ENCODE assay signal across 9 cellular contexts in genomic region chr12:116547955-116548471, GRCh38. TPM values are rescaled to one million over a fixed set of nuclear protein-coding genes. Genes with fewer than 3 reads are reported as not detected.
DNase-seq lines count a peak whose midpoint lies in the region; ATAC-seq and TF ChIP-seq lines count a peak whose summit lies in the region.
"Had no signal": no experiment of that assay in that cellular context is flagged by ENCODE, and none has a peak within 500 bp of the region (broad histone marks: within the 10 kb centered on the region; RNA-seq: fewer than 3 reads in every experiment).

No MANE protein-coding gene starts in this region.

- H3K9me3 Mint-ChIP-seq in mesothelial cell of epicardium, result no peaks in the 10 kb centered on the region

- no peaks in the 10 kb centered on the region for H3K27me3 Mint-ChIP-seq in mesothelial cell of epicardium (ENCODE audit: low read depth)

- no peaks in the 10 kb centered on the region for H3K79me2 ChIP-seq in OCI-LY3 (ENCODE audit: low read length)
- no peaks in the 10 kb centered on the region for H3K79me2 ChIP-seq in mesendoderm (ENCODE audit: control insufficient read depth, insufficient read depth, low read length)

- H3K27ac Mint-ChIP-seq in mesothelial cell of epicardium, result no peak overlapping the region

- H3K4me1 ChIP-seq in OCI-LY3 (ENCODE audit: low read length), result peaks cover 11% of the 10 kb centered on the region
- peaks cover 4% of the 10 kb centered on the region for H3K4me1 ChIP-seq in mesendoderm (ENCODE audit: control insufficient read depth, low read depth, low read length)

- no peaks in the 10 kb centered on the region for H3K36me3 Mint-ChIP-seq in mesothelial cell of epicardium

- H3K4ac ChIP-seq in mesendoderm (ENCODE audit: low read depth, low read length), result no peak overlapping the region

- H3K79me1 ChIP-seq in mesendoderm (ENCODE audit: low read length), result no peaks in the 10 kb centered on the region

- no peak overlapping the region for H4K8ac ChIP-seq in mesendoderm (ENCODE audit: low read depth, low read length)

- H2BK5ac ChIP-seq in mesendoderm (ENCODE audit: low read length), result no peak overlapping the region

- H4K20me1 ChIP-seq in OCI-LY3 (ENCODE audit: insufficient read depth, low read length), result no peaks in the 10 kb centered on the region

- H2AFZ ChIP-seq in OCI-LY3 (ENCODE audit: low read depth, low read length), result peak overlapping the region; percentile 16; the same call in 1 of the 2 replicates

- H3K4me2 ChIP-seq in OCI-LY3 (ENCODE audit: low read length) (peak overlapping the region; percentile 34), mesendoderm (ENCODE audit: low read length) (no peak overlapping the region)

- no peak overlapping the region for H3K9ac ChIP-seq in OCI-LY3 (ENCODE audit: low read length)
- no peak overlapping the region for H3K9ac ChIP-seq in mesendoderm (ENCODE audit: low read length)

- no peak overlapping the region for H3K4me3 Mint-ChIP-seq in mesothelial cell of epicardium

- H3K27me3 ChIP-seq in OCI-LY3 (ENCODE audit: low read depth, low read length) (peaks cover 16% of the 10 kb centered on the region), mesendoderm (ENCODE audit: insufficient read depth, low read length, poor library complexity) (no peaks in the 10 kb centered on the region)
- H3K27me3 ChIP-seq: adrenal gland had no signal

- no peaks in the 10 kb centered on the region for H3K9me3 ChIP-seq in OCI-LY3 (ENCODE audit: insufficient read depth, low read length)
- H3K9me3 ChIP-seq: adrenal gland had no signal

- no peak overlapping the region for H3K23ac ChIP-seq in mesendoderm (ENCODE audit: low read length)

- WGBS in mesendoderm (ENCODE audit: extremely low coverage, insufficient coverage, low lambda C conversion rate), result no CpG with 5 or more reads among the region's 10 CpGs

- no peak overlapping the region for H3K18ac ChIP-seq in mesendoderm (ENCODE audit: low read length)

- TF ChIP-seq CTCF in OCI-LY3 (IDR thresholded peaks at IDR 0.05; ENCODE audit: low read depth, low read length) (no peak), mesothelial cell of epicardium (IDR thresholded peaks at IDR 0.05; ENCODE audit: unreplicated experiment) (no peak)

- no peak overlapping the region for H2BK120ac ChIP-seq in mesendoderm (ENCODE audit: low read depth, low read length)

- no peak overlapping the region for H2BK15ac ChIP-seq in mesendoderm (replicated peaks; ENCODE audit: low read depth)

- 0 out of 2 replicates have a peak overlapping the region, but pooled peaks have one; percentile 5 for H3K4me3 ChIP-seq in OCI-LY3 (ENCODE audit: low read length)
- no peak overlapping the region for H3K4me3 ChIP-seq in mesendoderm (ENCODE audit: low read length)
- H3K4me3 ChIP-seq: adrenal gland had no signal

- no peak for DNase-seq in mesendoderm
- DNase-seq in iPS-NIHi7 (ENCODE audit: extremely low spot score), result no peak
- DNase-seq in mesothelial cell of epicardium (ENCODE audit: low spot score in 2 of 2, unreplicated experiment in 2 of 2), result no peak
- no peak for DNase-seq in NCI-H2171 (lab: John Stamatoyannopoulos, UW)
- no peak for DNase-seq in D341Med (ENCODE audit: low spot score)

- no peaks in the 10 kb centered on the region for H3K36me3 ChIP-seq in OCI-LY3 (replicated peaks; ENCODE audit: low read depth, low read length)
- H3K36me3 ChIP-seq in mesendoderm (ENCODE audit: control insufficient read depth, insufficient read depth, low read length), result no peaks in the 10 kb centered on the region
- H3K36me3 ChIP-seq: adrenal gland had no signal

- no peak overlapping the region for H3K27ac ChIP-seq in OCI-LY3 (ENCODE audit: low read length)
- H3K27ac ChIP-seq in mesendoderm (ENCODE audit: low read depth, low read length), result no peak overlapping the region
- H3K27ac ChIP-seq: adrenal gland had no signal

- H4K5ac ChIP-seq in mesendoderm (ENCODE audit: low read length), result no peak overlapping the region

- peak overlapping the region; percentile 9 for H3K56ac ChIP-seq in mesendoderm (ENCODE audit: low read length)

- no peak overlapping the region for H2AK5ac ChIP-seq in mesendoderm (ENCODE audit: low read length)

- H3K4me1 Mint-ChIP-seq in mesothelial cell of epicardium, result peaks cover 20% of the 10 kb centered on the region

- peak; percentile 96 for ATAC-seq in GM18511 (IDR thresholded peaks at IDR 0.05; ENCODE audit: unreplicated experiment)
- ATAC-seq in HG02798 (IDR thresholded peaks at IDR 0.05; ENCODE audit: poor library complexity, unreplicated experiment), result peak; percentile 91

RNA-seq across cellular contexts. Expression of gene MAP1LC3B2, which starts 11.2 kb away (rescaled TPM):
- 0.20 TPM for polyA plus RNA-seq in mesendoderm (2013, experiment 1 of 2)
- polyA plus RNA-seq in mesendoderm (2013, experiment 2 of 2), result not detected
- 4.5 to 7.1 TPM (median 5.4 TPM) in 3 replicates for total RNA-seq in mesothelial cell of epicardium
